ENCODE assay signal across 8 cellular contexts in the genomic region with DNA sequence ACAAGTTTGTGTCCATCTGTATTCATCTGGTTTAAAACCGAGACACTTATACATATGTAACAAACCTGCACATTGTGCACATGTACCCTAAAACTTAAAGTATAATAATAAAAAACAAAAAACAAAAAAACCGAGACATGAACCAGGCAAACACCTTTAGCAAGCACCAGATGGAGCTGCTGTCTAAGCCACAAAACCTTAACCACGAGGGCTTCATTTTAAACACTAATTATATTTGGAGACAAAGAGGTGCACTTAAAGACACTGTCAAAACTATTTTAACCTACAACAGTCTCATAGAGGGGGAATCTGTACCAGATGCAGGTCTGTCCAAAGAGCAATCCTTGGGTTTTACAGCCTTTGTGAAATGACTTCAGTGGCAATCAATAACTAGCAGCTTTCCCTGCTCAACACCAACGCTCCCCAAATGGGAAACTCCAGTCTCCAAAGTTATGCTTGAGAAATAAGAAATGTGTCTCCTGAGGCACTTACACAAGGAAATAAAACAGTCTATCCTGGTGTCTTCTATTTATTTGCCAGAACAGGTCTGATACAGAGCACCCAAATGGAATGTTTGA.
DNase-seq lines count a peak whose midpoint lies in the region; ATAC-seq, FAIRE-seq and TF ChIP-seq lines count a peak whose summit lies in the region.

No MANE protein-coding gene starts in this region.

- H3K4me1 ChIP-seq in HepG2 (ENCODE audit: insufficient read depth, low read length) = peaks cover 30% of the 10 kb centered on the region

- H3K27ac Mint-ChIP-seq in MCF 10A (ENCODE audit: low read depth, unreplicated experiment) = no peak overlapping the region

- TF ChIP-seq RAD21 in HepG2 (CRISPR knock-in tag; IDR thresholded peaks at IDR 0.05) = peak; percentile 49; the same call in 1 of the 2 replicates

- H3K27me3 Mint-ChIP-seq in MCF 10A (ENCODE audit: insufficient read depth, unreplicated experiment) = no peaks in the 10 kb centered on the region

- no peak for FAIRE-seq in HepG2 (lab: Jason Lieb, UNC)

- no peaks in the 10 kb centered on the region for H4K20me1 ChIP-seq in HepG2 (ENCODE audit: insufficient read depth, low read length)

- intact Hi-C loops in MCF 10A (cut with micrococcal nuclease) = loop anchor here (1.0 to 10.0 kb wide), 4 partner anchors 238 to 446 kb away; partner anchors contain the start of genes HMG20A, LINGO1 and PEAK1
- intact Hi-C loops in HepG2 (cut with micrococcal nuclease; ENCODE audit: unreplicated experiment) = loop anchor here (1.0 to 5.0 kb wide), 2 partner anchors 310 to 356 kb away; no protein-coding TSS in a partner anchor

- no peak overlapping the region for H3K4me3 Mint-ChIP-seq in MCF 10A (ENCODE audit: unreplicated experiment)

- peak; percentile 52 for DNase-seq in NCI-H1694 (lab: John Stamatoyannopoulos, UW)
- peak; percentile 39 for DNase-seq in MCF 10A (ENCODE audit: unreplicated experiment)
- DNase-seq in HepG2 (ENCODE audit: low spot score) = no peak

- H3K4me3 ChIP-seq in HepG2 (replicated peaks in 1 of 3; ENCODE audit: insufficient read depth in 1 of 3, low read depth in 2 of 3, low read length in 3 of 3) = no peak overlapping the region

- POLR2A ChIA-PET in MCF 10A (lab: Yijun Ruan, JAX) = interaction anchor here (0.7 to 3.1 kb wide), 5 partner anchors 232 to 356 kb away, joined by 3 to 9 read pairs (median 8); partner anchors contain the start of gene HMG20A
- POLR2A ChIA-PET in HepG2 (lab: Yijun Ruan, JAX) = no interaction called here

- TF ChIP-seq CTCF in GM12872 (IDR thresholded peaks at IDR 0.05; ENCODE audit: insufficient read depth, low read depth, low read length) (peak; percentile 69; the same call in 2 of the 3 replicates), MCF 10A (IDR thresholded peaks at IDR 0.05; ENCODE audit: unreplicated experiment) (peak; percentile 48), HepG2 (CRISPR knock-in tag; IDR thresholded peaks at IDR 0.05) (peak; percentile 52)

- in situ Hi-C loops in HepG2 (cut with HindIII; ENCODE audit: extremely low pct_ligation_motif_present, low pct_unique_long_range_greater_than_20kb) = loop anchor here (5.0 kb wide), 1 partner anchor 356 kb away; no protein-coding TSS in a partner anchor

- no peaks in the 10 kb centered on the region for H3K36me3 ChIP-seq in HepG2 (replicated peaks in 1 of 2; ENCODE audit: control insufficient read depth in 1 of 2, insufficient read depth in 2 of 2, low read length in 2 of 2)

- no peak overlapping the region for H3K4me2 ChIP-seq in HepG2 (ENCODE audit: low read depth, low read length)

- TF ChIP-seq EP300 in HepG2 (IDR thresholded peaks at IDR 0.05; ENCODE audit: low read depth in 2 of 2, low read length in 2 of 2) = no peak
- TF ChIP-seq EP300 in HepG2 (CRISPR knock-in tag; IDR thresholded peaks at IDR 0.05; ENCODE audit: borderline replicate concordance) = no peak

- no peaks in the 10 kb centered on the region for H3K27me3 ChIP-seq in HepG2 (ENCODE audit: control insufficient read depth in 1 of 2, insufficient read depth in 2 of 2, low read length in 2 of 2)

- CTCF ChIA-PET in MCF 10A (lab: Yijun Ruan, JAX) (interaction anchor here (0.5 to 3.5 kb wide), 26 partner anchors 7 to 889 kb away, joined by 3 to 70 read pairs (median 4); no protein-coding TSS in a partner anchor), HepG2 (lab: Yijun Ruan, JAX; ENCODE audit: low intra/inter-chr PET ratio, low total read pairs) (interaction anchor here (1.1 to 1.3 kb wide), 2 partner anchors 68 to 310 kb away, joined by 4 to 6 read pairs; no protein-coding TSS in a partner anchor)

- no peaks in the 10 kb centered on the region for H3K4me1 Mint-ChIP-seq in MCF 10A (ENCODE audit: insufficient read depth, unreplicated experiment)

- H2AFZ ChIP-seq in HepG2 (ENCODE audit: low read length) = no peak overlapping the region

- H3K9me3 Mint-ChIP-seq in MCF 10A (ENCODE audit: unreplicated experiment) = no peaks in the 10 kb centered on the region

- BruUV-seq in MCF 10A (replicated peaks; lab: Mats Ljungman, UMichigan) (no TSS peak), HepG2 (replicated peaks; lab: Mats Ljungman, UMichigan) (no TSS peak)

- H3K9ac ChIP-seq in HepG2 (ENCODE audit: insufficient read depth, low read depth, low read length) = no peak overlapping the region

- no peaks in the 10 kb centered on the region for H3K9me3 ChIP-seq in HepG2 (ENCODE audit: low read length)

- H3K27ac ChIP-seq in HepG2 (ENCODE audit: extremely low read length, insufficient read depth, low read length) = no peak overlapping the region

- no peak for TF ChIP-seq POLR2A in HepG2 (IDR thresholded peaks at IDR 0.05; ENCODE audit: insufficient read depth in 1 of 2, low read depth in 2 of 2, low read length in 2 of 2)

- WGBS in HepG2 (ENCODE audit: low lambda C conversion rate) = 47% methylated on average over 4 of the region's 4 CpGs

- peak; percentile 60; the same call in 2 of the 3 replicates for ATAC-seq in HepG2
- no peak for ATAC-seq in GM21619 (IDR thresholded peaks at IDR 0.05; ENCODE audit: unreplicated experiment)
- no peak for ATAC-seq in GM21390 (IDR thresholded peaks at IDR 0.05; ENCODE audit: unreplicated experiment)
- ATAC-seq in GM19455 (IDR thresholded peaks at IDR 0.05; ENCODE audit: unreplicated experiment) = no peak
- ATAC-seq in HG03432 (IDR thresholded peaks at IDR 0.05; ENCODE audit: unreplicated experiment) = no peak

- no peaks in the 10 kb centered on the region for H3K79me2 ChIP-seq in HepG2 (ENCODE audit: insufficient read depth, low read length)

- no peaks in the 10 kb centered on the region for H3K36me3 Mint-ChIP-seq in MCF 10A (ENCODE audit: insufficient read depth, unreplicated experiment)

TF ChIP-seq in HepG2, 621 proteins besides CTCF, POLR2A, EP300 and RAD21 (continues in another document):
- TF ChIP-seq GLMP (CRISPR knock-in tag; IDR thresholded peaks at IDR 0.05; ENCODE audit: borderline replicate concordance) (no peak), ZNF549 (CRISPR knock-in tag; IDR thresholded peaks at IDR 0.05) (no peak), YEATS2 (CRISPR knock-in tag; IDR thresholded peaks at IDR 0.05; ENCODE audit: borderline replicate concordance) (no peak), GATAD2A (CRISPR knock-in tag; IDR thresholded peaks at IDR 0.05) (no peak), ZNF781 (CRISPR knock-in tag; IDR thresholded peaks at IDR 0.05; ENCODE audit: borderline replicate concordance, not compliant biosample characterization) (no peak), CERS6 (CRISPR knock-in tag; IDR thresholded peaks at IDR 0.05) (no peak), RFX3 (CRISPR knock-in tag; IDR thresholded peaks at IDR 0.05) (no peak), CREB1 (IDR thresholded peaks at IDR 0.05) (no peak), CREB1 (CRISPR knock-in tag; IDR thresholded peaks at IDR 0.05) (0 out of 2 replicates have a peak, but pooled peaks have one; percentile 27), MED8 (CRISPR knock-in tag; IDR thresholded peaks at IDR 0.05; ENCODE audit: insufficient replicate concordance) (no peak), STAG1 (CRISPR knock-in tag; IDR thresholded peaks at IDR 0.05) (peak; percentile 76), TEAD2 (CRISPR knock-in tag; IDR thresholded peaks at IDR 0.05) (no peak), ZNF431 (CRISPR knock-in tag; IDR thresholded peaks at IDR 0.05; ENCODE audit: borderline replicate concordance, low read depth) (no peak), TMF1 (CRISPR knock-in tag; IDR thresholded peaks at IDR 0.05; ENCODE audit: low read depth) (no peak), ZNF124 (CRISPR knock-in tag; IDR thresholded peaks at IDR 0.05) (no peak), KLF16 (CRISPR knock-in tag; IDR thresholded peaks at IDR 0.05) (no peak), FOXK1 (CRISPR knock-in tag; IDR thresholded peaks at IDR 0.05; ENCODE audit: borderline replicate concordance, low read depth) (no peak), SMC3 (IDR thresholded peaks at IDR 0.05; ENCODE audit: low read length) (peak; percentile 34; the same call in 1 of the 2 replicates), MZF1 (CRISPR knock-in tag; IDR thresholded peaks at IDR 0.05; ENCODE audit: borderline replicate concordance) (no peak), ZNF12 (CRISPR knock-in tag; IDR thresholded peaks at IDR 0.05) (no peak)
- TF ChIP-seq, protein P1, sequence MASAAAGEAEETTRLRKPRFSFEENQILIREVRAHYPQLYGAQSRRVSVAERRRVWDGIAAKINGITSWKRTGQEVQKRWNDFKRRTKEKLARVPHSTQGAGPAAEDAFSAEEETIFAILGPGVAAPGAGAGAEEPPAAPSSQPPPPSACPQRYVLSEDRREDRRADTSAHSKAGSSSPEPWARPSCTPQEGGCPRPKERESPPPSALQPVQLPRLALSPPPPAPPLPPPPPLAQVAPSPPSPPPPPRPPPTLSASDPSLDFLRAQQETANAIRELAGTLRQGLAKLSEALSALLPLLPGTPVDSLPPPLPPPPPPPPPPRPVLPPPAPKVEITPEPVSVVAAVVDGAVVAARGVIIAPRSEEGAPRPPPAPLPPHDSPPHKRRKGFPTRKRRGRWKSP (CRISPR knock-in tag; IDR thresholded peaks at IDR 0.05) = no peak
- TF ChIP-seq, protein P2, sequence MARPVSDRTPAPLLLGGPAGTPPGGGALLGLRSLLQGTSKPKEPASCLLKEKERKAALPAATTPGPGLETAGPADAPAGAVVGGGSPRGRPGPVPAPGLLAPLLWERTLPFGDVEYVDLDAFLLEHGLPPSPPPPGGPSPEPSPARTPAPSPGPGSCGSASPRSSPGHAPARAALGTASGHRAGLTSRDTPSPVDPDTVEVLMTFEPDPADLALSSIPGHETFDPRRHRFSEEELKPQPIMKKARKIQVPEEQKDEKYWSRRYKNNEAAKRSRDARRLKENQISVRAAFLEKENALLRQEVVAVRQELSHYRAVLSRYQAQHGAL (CRISPR knock-in tag; IDR thresholded peaks at IDR 0.05; ENCODE audit: not compliant biosample characterization) = no peak
